ENCODE assay signal across 8 cellular contexts in genomic region chr5:177310757-177311173, GRCh38. TPM values are rescaled to one million over a fixed set of nuclear protein-coding genes. Genes with fewer than 3 reads are reported as not detected.
DNase-seq lines count a peak whose midpoint lies in the region; ATAC-seq and TF ChIP-seq lines count a peak whose summit lies in the region.

No MANE protein-coding gene starts in this region.

- peak; percentile 36 for TF ChIP-seq POLR2A in GM10847 (IDR thresholded peaks at IDR 0.05; ENCODE audit: extremely low read depth, insufficient read length)

- H3K4me1 Mint-ChIP-seq in activated CD4-positive, alpha-beta memory T cell treated with anti-CD3 and anti-CD28 coated beads for 36 hours (ENCODE audit: low read depth), result peaks cover 33% of the 10 kb centered on the region

- H3K36me3 Mint-ChIP-seq in activated CD4-positive, alpha-beta memory T cell treated with anti-CD3 and anti-CD28 coated beads for 36 hours, result peaks cover 18% of the 10 kb centered on the region

- ATAC-seq in left colon, result peak; percentile 14

- intact Hi-C loops in activated CD4-positive, alpha-beta memory T cell treated with anti-CD3 and anti-CD28 coated beads for 36 hours (cut with micrococcal nuclease), result loop anchor here (5.0 kb wide), 1 partner anchor 207 kb away; the partner anchor contains the start of gene DDX41
- intact Hi-C loops in left colon (cut with DNase I, micrococcal nuclease), result loop anchor here in 1 of 2 donors (10.0 kb wide), 1 partner anchor 54 kb away; no protein-coding TSS in a partner anchor

- POLR2A ChIA-PET in activated CD4-positive, alpha-beta memory T cell treated with anti-CD3 and anti-CD28 coated beads for 36 hours (lab: Charles Lee), result interaction anchor here (0.8 to 1.9 kb wide), 3 partner anchors 9 to 116 kb away, joined by 3 to 11 read pairs (median 5); partner anchors contain the start of gene LMAN2

- peak overlapping the region; percentile 2 for H3K27ac Mint-ChIP-seq in activated CD4-positive, alpha-beta memory T cell treated with anti-CD3 and anti-CD28 coated beads for 36 hours

- H3K4me3 Mint-ChIP-seq in activated CD4-positive, alpha-beta memory T cell treated with anti-CD3 and anti-CD28 coated beads for 36 hours, result peak overlapping the region; percentile 78

- H3K27me3 Mint-ChIP-seq in activated CD4-positive, alpha-beta memory T cell treated with anti-CD3 and anti-CD28 coated beads for 36 hours, result peaks cover 1% of the 10 kb centered on the region

- DNase-seq in A172 (ENCODE audit: low spot score) (peak; percentile 54), NAMALWA (ENCODE audit: low spot score) (peak; percentile 95), left colon (peak; percentile 37 to 71), OCI-M1 (lab: John Stamatoyannopoulos, UW) (no peak), hippocampal formation (lab: John Stamatoyannopoulos, UW) (no peak)
- peak; percentile 52 for DNase-seq in activated CD4-positive, alpha-beta memory T cell treated with anti-CD3 and anti-CD28 coated beads for 36 hours
- no peak for DNase-seq in activated CD4-positive, alpha-beta T cell treated with anti-CD3 and anti-CD28 coated beads, Interleukin-2, amount 50 U/mL, for 4 hours

- CTCF ChIA-PET in activated CD4-positive, alpha-beta memory T cell treated with anti-CD3 and anti-CD28 coated beads for 36 hours (lab: Charles Lee), result interaction anchor here (0.7 to 4.3 kb wide), 32 partner anchors 8 to 773 kb away, joined by 3 to 52 read pairs (median 7); partner anchors contain the start of genes LMAN2 and RNF44

- no peaks in the 10 kb centered on the region for H3K9me3 Mint-ChIP-seq in activated CD4-positive, alpha-beta memory T cell treated with anti-CD3 and anti-CD28 coated beads for 36 hours

RNA-seq across cellular contexts. Expression of gene MXD3, which starts 0.9 kb away (rescaled TPM):
- 81.3 and 99.7 TPM in 2 replicates for total RNA-seq in A172 (2014; rRNA removed; shearing (Covaris generic))
- 10 to 100 TPM; 31.2 to 33.4 TPM for total RNA-seq in activated CD4-positive, alpha-beta memory T cell treated with anti-CD3 and anti-CD28 coated beads for 36 hours
- 10 to 100 TPM in 1 of 2 donors, 1 to 10 TPM in 1; 8.3 to 12.9 TPM for total RNA-seq in left colon

RNA-seq across cellular contexts. Expression of gene PRELID1, which starts 7.2 kb away (rescaled TPM):
- 376 and 403 TPM in 2 replicates for total RNA-seq in A172 (2014; rRNA removed; shearing (Covaris generic))
- 100 to 1,000 TPM; 247 to 248 TPM for total RNA-seq in activated CD4-positive, alpha-beta memory T cell treated with anti-CD3 and anti-CD28 coated beads for 36 hours
- 100 to 1,000 TPM; 263 to 276 TPM for total RNA-seq in left colon

RNA-seq across cellular contexts. Expression of gene RAB24, which starts 7.2 kb away (rescaled TPM):
- total RNA-seq in A172 (2014; rRNA removed; shearing (Covaris generic)), result 15.3 and 23.1 TPM in 2 replicates
- 10 to 100 TPM; 21.7 to 22.1 TPM for total RNA-seq in activated CD4-positive, alpha-beta memory T cell treated with anti-CD3 and anti-CD28 coated beads for 36 hours
- 10 to 100 TPM; 30.4 to 34.5 TPM for total RNA-seq in left colon

RNA-seq across cellular contexts. Expression of gene LMAN2, which starts 40.7 kb away (rescaled TPM):
- total RNA-seq in A172 (2014; rRNA removed; shearing (Covaris generic)), result 361 and 423 TPM in 2 replicates
- 100 to 1,000 TPM in 1 of 2 experiments, 10 to 100 TPM in 1; 98.3 to 104 TPM for total RNA-seq in activated CD4-positive, alpha-beta memory T cell treated with anti-CD3 and anti-CD28 coated beads for 36 hours
- 100 to 1,000 TPM; 139 to 141 TPM for total RNA-seq in left colon

RNA-seq across cellular contexts. Expression of gene RGS14, which starts 47.0 kb away (rescaled TPM):
- total RNA-seq in A172 (2014; rRNA removed; shearing (Covaris generic)), result 28.2 and 36.5 TPM in 2 replicates
- total RNA-seq in activated CD4-positive, alpha-beta memory T cell treated with anti-CD3 and anti-CD28 coated beads for 36 hours, result 10 to 100 TPM; 43.9 to 47.2 TPM
- 10 to 100 TPM in 1 of 2 donors, 1 to 10 TPM in 1; 5.6 to 12.0 TPM for total RNA-seq in left colon

Comparison
In these comparisons a context has a peak if more than half of its experiments do, and no peak if none do; other contexts are left out.
1. DNase-seq: peak in A172 (single experiment), NAMALWA (single experiment), activated CD4-positive, alpha-beta memory T cell treated with anti-CD3 and anti-CD28 coated beads for 36 hours (single experiment) and left colon (2 of 2); none in OCI-M1 (single experiment), hippocampal formation (0 of 2) and activated CD4-positive, alpha-beta T cell treated with anti-CD3 and anti-CD28 coated beads, Interleukin-2, amount 50 U/mL, for 4 hours (0 of 2).